In the genomic region with DNA sequence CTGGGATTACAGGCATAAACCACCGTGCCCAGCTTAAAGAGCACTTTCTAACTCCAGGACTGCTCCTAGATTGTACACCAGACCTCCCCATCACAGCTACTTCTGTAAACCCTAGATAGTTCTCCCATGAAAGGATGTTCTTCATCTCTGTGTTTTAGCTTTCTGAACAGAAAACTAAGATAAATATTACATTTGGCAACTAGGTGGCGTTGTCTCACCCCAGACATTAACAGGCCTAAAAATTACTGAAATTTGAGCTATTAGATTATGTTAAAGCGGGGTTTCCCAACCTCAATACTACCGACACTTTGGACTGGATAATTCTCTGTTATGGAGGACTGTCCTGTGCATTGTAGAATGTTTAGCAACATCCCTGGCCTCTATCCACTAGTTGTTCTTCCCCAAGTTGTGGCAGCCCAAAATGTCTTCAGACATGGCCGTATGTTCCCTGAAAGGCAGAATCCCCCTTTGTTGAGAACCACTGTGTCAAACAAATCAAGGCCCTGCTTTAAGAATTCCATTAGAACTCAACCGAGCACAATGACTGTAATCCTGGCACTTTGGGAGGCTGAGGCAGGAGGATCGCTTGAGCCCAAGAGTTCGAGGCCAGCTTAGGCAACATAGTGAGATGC, we compare ENCODE assay signal across 8 cellular contexts. TPM values are rescaled to one million over a fixed set of nuclear protein-coding genes. Genes with fewer than 3 reads are reported as not detected.
A peak's percentile ranks its signal among the peaks of the same experiment; 100 is the strongest.
DNase-seq lines count a peak whose midpoint lies in the region; ATAC-seq, FAIRE-seq and TF ChIP-seq lines count a peak whose summit lies in the region.

No MANE protein-coding gene starts in this region.

- WGBS in right lobe of liver (ENCODE audit: insufficient coverage, low coverage, low lambda C conversion rate, missing lambda C conversion rate), result 45% methylated on average over 8 of the region's 8 CpGs

- no peaks in the 10 kb centered on the region for H3K4me1 Mint-ChIP-seq in astrocyte (ENCODE audit: low read depth, unreplicated experiment)
- H3K4me1 Mint-ChIP-seq in activated T-helper 1 cell treated with anti-CD3 and anti-CD28 coated beads, Interleukin-12 subunit alpha, Interleukin-12 subunit beta, Interleukin-2, Interleukin-4 antibody, amounts not matched to agents 30 ng/mL and 10 ng/mL and 1 ng/mL, durations not matched to agents 14 hours and 24 hours and 36 hours (ENCODE audit: low read depth), result no peaks in the 10 kb centered on the region

- H3K27me3 Mint-ChIP-seq in astrocyte (ENCODE audit: low read depth, unreplicated experiment), result peaks cover 4% of the 10 kb centered on the region
- peaks cover 16% of the 10 kb centered on the region for H3K27me3 Mint-ChIP-seq in activated T-helper 1 cell treated with anti-CD3 and anti-CD28 coated beads, Interleukin-12 subunit alpha, Interleukin-12 subunit beta, Interleukin-2, Interleukin-4 antibody, amounts not matched to agents 30 ng/mL and 10 ng/mL and 1 ng/mL, durations not matched to agents 14 hours and 24 hours and 36 hours (ENCODE audit: insufficient read depth)

- H3K27ac ChIP-seq in astrocyte (ENCODE audit: low read depth, low read length), result no peak overlapping the region
- no peak overlapping the region for H3K27ac ChIP-seq in right lobe of liver

- H3K4me2 ChIP-seq in astrocyte (ENCODE audit: low read length), result no peak overlapping the region

- no peaks in the 10 kb centered on the region for H3K79me2 ChIP-seq in astrocyte (ENCODE audit: insufficient read depth, low read length)

- H3K36me3 ChIP-seq in astrocyte (ENCODE audit: insufficient read depth, low read length), result no peaks in the 10 kb centered on the region
- H3K36me3 ChIP-seq in right lobe of liver, result no peaks in the 10 kb centered on the region

- TF ChIP-seq POLR2A in right lobe of liver (IDR thresholded peaks at IDR 0.05), result no peak

- no peaks in the 10 kb centered on the region for H3K36me3 Mint-ChIP-seq in astrocyte (ENCODE audit: low read depth, unreplicated experiment)
- no peaks in the 10 kb centered on the region for H3K36me3 Mint-ChIP-seq in activated T-helper 1 cell treated with anti-CD3 and anti-CD28 coated beads, Interleukin-12 subunit alpha, Interleukin-12 subunit beta, Interleukin-2, Interleukin-4 antibody, amounts not matched to agents 30 ng/mL and 10 ng/mL and 1 ng/mL, durations not matched to agents 14 hours and 24 hours and 36 hours (ENCODE audit: low read depth)

- intact Hi-C loops in right lobe of liver (cut with DNase I), result loop anchor here in 1 of 2 donors (5.0 kb wide), 1 partner anchor 134 kb away; no protein-coding TSS in a partner anchor
- intact Hi-C loops in activated T-helper 1 cell treated with anti-CD3 and anti-CD28 coated beads, Interleukin-12 subunit alpha, Interleukin-12 subunit beta, Interleukin-2, Interleukin-4 antibody, amounts not matched to agents 30 ng/mL and 10 ng/mL and 1 ng/mL, durations not matched to agents 14 hours and 24 hours and 36 hours (cut with micrococcal nuclease), result loop anchor here (1.0 to 5.0 kb wide), 4 partner anchors 89 to 684 kb away; no protein-coding TSS in a partner anchor

- TF ChIP-seq CTCF in astrocyte (IDR thresholded peaks at IDR 0.05; ENCODE audit: insufficient read depth, low read depth, low read length) (peak; percentile 66), right lobe of liver (IDR thresholded peaks at IDR 0.05) (peak; percentile 56 to 66 (median 60))

- FAIRE-seq in astrocyte (lab: Jason Lieb, UNC), result no peak

- peak; percentile 37 to 64 (median 57) for ATAC-seq in right lobe of liver
- no peak for ATAC-seq in GM19395 (IDR thresholded peaks at IDR 0.05; ENCODE audit: unreplicated experiment)
- no peak for ATAC-seq in GM21360 (IDR thresholded peaks at IDR 0.05; ENCODE audit: unreplicated experiment)

- no peaks in the 10 kb centered on the region for H4K20me1 ChIP-seq in astrocyte (ENCODE audit: insufficient read depth, low read length)

- H3K9ac ChIP-seq in astrocyte (ENCODE audit: low read length), result no peak overlapping the region

- H3K27me3 ChIP-seq in astrocyte (ENCODE audit: insufficient read depth, low read length), result no peaks in the 10 kb centered on the region
- no peaks in the 10 kb centered on the region for H3K27me3 ChIP-seq in right lobe of liver

- peak overlapping the region; percentile 8 for H2AFZ ChIP-seq in astrocyte (ENCODE audit: low read depth, low read length)

- H3K4me3 Mint-ChIP-seq in astrocyte (ENCODE audit: unreplicated experiment), result no peak overlapping the region
- no peak overlapping the region for H3K4me3 Mint-ChIP-seq in activated T-helper 1 cell treated with anti-CD3 and anti-CD28 coated beads, Interleukin-12 subunit alpha, Interleukin-12 subunit beta, Interleukin-2, Interleukin-4 antibody, amounts not matched to agents 30 ng/mL and 10 ng/mL and 1 ng/mL, durations not matched to agents 14 hours and 24 hours and 36 hours

- peak; percentile 5 for DNase-seq in NCI-H1092 (lab: John Stamatoyannopoulos, UW)
- DNase-seq in NCI-H1092 treated with DMSO at 0.1 percent for 48 hours (lab: John Stamatoyannopoulos, UW), result no peak
- peak; percentile 29 for DNase-seq in LHCN-M2 (ENCODE audit: low read depth)
- DNase-seq in astrocyte (ENCODE audit: low read depth), result peak; percentile 7
- DNase-seq in right lobe of liver, result no peak
- no peak for DNase-seq in activated T-helper 1 cell treated with anti-CD3 and anti-CD28 coated beads, Interleukin-12 subunit alpha, Interleukin-12 subunit beta, Interleukin-2, Interleukin-4 antibody, amounts not matched to agents 30 ng/mL and 10 ng/mL and 1 ng/mL, durations not matched to agents 14 hours and 24 hours and 36 hours (ENCODE audit: low spot score)

- H3K27ac Mint-ChIP-seq in astrocyte (ENCODE audit: unreplicated experiment), result no peak overlapping the region
- no peak overlapping the region for H3K27ac Mint-ChIP-seq in activated T-helper 1 cell treated with anti-CD3 and anti-CD28 coated beads, Interleukin-12 subunit alpha, Interleukin-12 subunit beta, Interleukin-2, Interleukin-4 antibody, amounts not matched to agents 30 ng/mL and 10 ng/mL and 1 ng/mL, durations not matched to agents 14 hours and 24 hours and 36 hours

- H3K4me3 ChIP-seq in astrocyte (ENCODE audit: insufficient read depth, low read depth, low read length) (no peak overlapping the region), right lobe of liver (no peak overlapping the region)

- H3K9me3 Mint-ChIP-seq in astrocyte (ENCODE audit: unreplicated experiment), result no peaks in the 10 kb centered on the region
- no peaks in the 10 kb centered on the region for H3K9me3 Mint-ChIP-seq in activated T-helper 1 cell treated with anti-CD3 and anti-CD28 coated beads, Interleukin-12 subunit alpha, Interleukin-12 subunit beta, Interleukin-2, Interleukin-4 antibody, amounts not matched to agents 30 ng/mL and 10 ng/mL and 1 ng/mL, durations not matched to agents 14 hours and 24 hours and 36 hours

- H3K4me1 ChIP-seq in astrocyte (ENCODE audit: insufficient read depth, low read length) (no peaks in the 10 kb centered on the region), right lobe of liver (no peaks in the 10 kb centered on the region)

- H3K9me3 ChIP-seq in astrocyte (ENCODE audit: insufficient read depth, low read depth, low read length) (no peaks in the 10 kb centered on the region), right lobe of liver (no peaks in the 10 kb centered on the region)

RNA-seq across cellular contexts. Expression of gene ATOH7, which starts 19.1 kb away (rescaled TPM):
- total RNA-seq in LHCN-M2 (2014; rRNA removed), result 0.11 TPM in 1 of 2 replicates, not detected in the other
- polyA plus RNA-seq in LHCN-M2 (2012), result 0.05 TPM
- total RNA-seq in astrocyte, result 0.19 TPM in 1 of 2 replicates, not detected in the other
- 1 to 10 TPM in 1 of 6 experiments, under 1 TPM in 3, not detected in 2; 0.25 to 1.1 (median 0.46) TPM for total RNA-seq in right lobe of liver
- total RNA-seq in activated T-helper 1 cell treated with anti-CD3 and anti-CD28 coated beads, Interleukin-12 subunit alpha, Interleukin-12 subunit beta, Interleukin-2, Interleukin-4 antibody, amounts not matched to agents 30 ng/mL and 10 ng/mL and 1 ng/mL, durations not matched to agents 14 hours and 24 hours and 36 hours, result not detected in 2 replicates

Comparison
In these comparisons a context has a peak if more than half of its experiments do, and no peak if none do; other contexts are left out.
1. DNase-seq: peak in NCI-H1092 (single experiment), LHCN-M2 (single experiment) and astrocyte (single experiment); none in NCI-H1092 treated with DMSO at 0.1 percent for 48 hours (single experiment), right lobe of liver (0 of 3) and activated T-helper 1 cell treated with anti-CD3 and anti-CD28 coated beads, Interleukin-12 subunit alpha, Interleukin-12 subunit beta, Interleukin-2, Interleukin-4 antibody, amounts not matched to agents 30 ng/mL and 10 ng/mL and 1 ng/mL, durations not matched to agents 14 hours and 24 hours and 36 hours (single experiment).
2. ATAC-seq: peak in right lobe of liver (4 of 4); none in GM19395 (single experiment) and GM21360 (single experiment).